22 cellular contexts compared by ENCODE assay signal in genomic region chr9:131781069-131781468, GRCh38. TPM values are rescaled to one million over a fixed set of nuclear protein-coding genes. Genes with fewer than 3 reads are reported as not detected.
DNase-seq lines count a peak whose midpoint lies in the region; ATAC-seq lines count a peak whose summit lies in the region.
"Had no signal": no experiment of that assay in that cellular context is flagged by ENCODE, and none has a peak within 500 bp of the region (broad histone marks: within the 10 kb centered on the region; RNA-seq: fewer than 3 reads in every experiment).

No MANE protein-coding gene starts in this region.

- H3K36me3 Mint-ChIP-seq in activated CD8-positive, alpha-beta memory T cell treated with anti-CD3 and anti-CD28 coated beads, Interleukin-2, amount 10 ng/mL, durations not matched to agents 7 days and 5 days = no peaks in the 10 kb centered on the region
- H3K36me3 Mint-ChIP-seq: CD4-positive, CD25-positive, alpha-beta regulatory T cell; natural killer cell treated with Interleukin-12 subunit alpha and Interleukin-12 subunit beta and Interleukin-15 and Interleukin-18, amount 100 ng/mL, for 72 hours; WTC11 had no signal

- no peak overlapping the region for H3K4me3 Mint-ChIP-seq in activated CD8-positive, alpha-beta memory T cell treated with anti-CD3 and anti-CD28 coated beads, Interleukin-2, amount 10 ng/mL, durations not matched to agents 7 days and 5 days
- H3K4me3 Mint-ChIP-seq: CD4-positive, CD25-positive, alpha-beta regulatory T cell; endodermal cell; natural killer cell treated with Interleukin-12 subunit alpha and Interleukin-12 subunit beta and Interleukin-15 and Interleukin-18, amount 100 ng/mL, for 72 hours; WTC11 had no signal

- peak; percentile 20 for ATAC-seq in activated CD8-positive, alpha-beta memory T cell treated with anti-CD3 and anti-CD28 coated beads, Interleukin-2, amount 10 ng/mL, durations not matched to agents 7 days and 5 days
- ATAC-seq in HG02973 (IDR thresholded peaks at IDR 0.05; ENCODE audit: unreplicated experiment) = no peak
- ATAC-seq in HG02763 (IDR thresholded peaks at IDR 0.05; ENCODE audit: unreplicated experiment) = no peak
- ATAC-seq: left cardiac atrium; natural killer cell treated with Interleukin-12 subunit alpha and Interleukin-12 subunit beta and Interleukin-15 and Interleukin-18, amount 100 ng/mL, for 72 hours; pancreas; sciatic nerve; WTC11 had no signal

- no peak for DNase-seq in activated CD8-positive, alpha-beta memory T cell treated with anti-CD3 and anti-CD28 coated beads, Interleukin-2, amount 10 ng/mL, durations not matched to agents 7 days and 5 days
- no peak for DNase-seq in activated CD8-positive, alpha-beta memory T cell treated with anti-CD3 and anti-CD28 coated beads for 24 hours
- DNase-seq in NCI-H2029 (lab: John Stamatoyannopoulos, UW) = peak; percentile 41
- peak; percentile 25 for DNase-seq in amniotic epithelial cell (ENCODE audit: low read depth)
- DNase-seq in inferior parietal cortex (ENCODE audit: extremely low spot score) = no peak
- DNase-seq: brain microvascular endothelial cell; CD4-positive, CD25-positive, alpha-beta regulatory T cell; colonic mucosa; endodermal cell; GOT3; left cardiac atrium; mesendoderm; NCI-H1417 treated with DMSO at 0.1 percent for 48 hours; NCI-H2171; NCI-H748 treated with DMSO at 0.1 percent for 48 hours; pancreas; Peyer's patch had no signal

- H3K4me1 Mint-ChIP-seq in activated CD8-positive, alpha-beta memory T cell treated with anti-CD3 and anti-CD28 coated beads, Interleukin-2, amount 10 ng/mL, durations not matched to agents 7 days and 5 days = peaks cover 8% of the 10 kb centered on the region
- H3K4me1 Mint-ChIP-seq: CD4-positive, CD25-positive, alpha-beta regulatory T cell; endodermal cell; WTC11 had no signal

- CTCF ChIA-PET in activated CD8-positive, alpha-beta memory T cell treated with anti-CD3 and anti-CD28 coated beads, Interleukin-2, amount 10 ng/mL, durations not matched to agents 7 days and 5 days (lab: Charles Lee) = interaction anchor here (0.9 kb wide), 1 partner anchor 455 kb away, joined by 5 read pairs; no protein-coding TSS in a partner anchor

- H3K9me3 Mint-ChIP-seq in activated CD8-positive, alpha-beta memory T cell treated with anti-CD3 and anti-CD28 coated beads, Interleukin-2, amount 10 ng/mL, durations not matched to agents 7 days and 5 days (ENCODE audit: low read depth) = no peaks in the 10 kb centered on the region
- H3K9me3 Mint-ChIP-seq: natural killer cell treated with Interleukin-12 subunit alpha and Interleukin-12 subunit beta and Interleukin-15 and Interleukin-18, amount 100 ng/mL, for 72 hours had no signal

- H3K27ac Mint-ChIP-seq in activated CD8-positive, alpha-beta memory T cell treated with anti-CD3 and anti-CD28 coated beads, Interleukin-2, amount 10 ng/mL, durations not matched to agents 7 days and 5 days = no peak overlapping the region
- H3K27ac Mint-ChIP-seq: CD4-positive, CD25-positive, alpha-beta regulatory T cell; endodermal cell; natural killer cell treated with Interleukin-12 subunit alpha and Interleukin-12 subunit beta and Interleukin-15 and Interleukin-18, amount 100 ng/mL, for 72 hours; WTC11 had no signal

- peaks cover 43% of the 10 kb centered on the region for H3K27me3 Mint-ChIP-seq in activated CD8-positive, alpha-beta memory T cell treated with anti-CD3 and anti-CD28 coated beads, Interleukin-2, amount 10 ng/mL, durations not matched to agents 7 days and 5 days

RNA-seq across cellular contexts. Expression of gene RAPGEF1, which starts 41.2 kb away (rescaled TPM):
- total RNA-seq in activated CD8-positive, alpha-beta memory T cell treated with anti-CD3 and anti-CD28 coated beads, Interleukin-2, amount 10 ng/mL, durations not matched to agents 7 days and 5 days = 100 to 1,000 TPM; 187 to 215 TPM

Comparison
In these comparisons a context has a peak if more than half of its experiments do, and no peak if none do; other contexts are left out.
1. DNase-seq: peak in NCI-H2029 (single experiment) and amniotic epithelial cell (single experiment); none in activated CD8-positive, alpha-beta memory T cell treated with anti-CD3 and anti-CD28 coated beads, Interleukin-2, amount 10 ng/mL, durations not matched to agents 7 days and 5 days (single experiment), activated CD8-positive, alpha-beta memory T cell treated with anti-CD3 and anti-CD28 coated beads for 24 hours (single experiment) and inferior parietal cortex (single experiment).